In genomic region chr6:90393232-90393884, GRCh38 we compare ENCODE assay signal across 8 cellular contexts.
DNase-seq lines count a peak whose midpoint lies in the region; ATAC-seq, FAIRE-seq and TF ChIP-seq lines count a peak whose summit lies in the region.

No MANE protein-coding gene starts in this region.

- intact Hi-C loops in left colon (cut with DNase I, micrococcal nuclease) = loop anchor here (5.0 to 10.0 kb wide), 2 partner anchors 419 to 441 kb away; no protein-coding TSS in a partner anchor
- intact Hi-C loops in posterior vena cava (cut with DNase I) = no loop called here

- POLR2A ChIA-PET in WTC11 (lab: Charles Lee) = no interaction called here

- H3K27me3 Mint-ChIP-seq in WTC11 (ENCODE audit: low read depth) = peaks cover 2% of the 10 kb centered on the region; the same call in 1 of the 2 replicates

- H3K9me3 Mint-ChIP-seq in WTC11 = no peaks in the 10 kb centered on the region

- CTCF ChIA-PET in WTC11 (lab: Charles Lee) = interaction anchor here (0.6 to 2.7 kb wide), 35 partner anchors 9 to 456 kb away, joined by 3 to 30 read pairs (median 4); partner anchors contain the start of gene MAP3K7

- no peak overlapping the region for H3K27ac Mint-ChIP-seq in WTC11

- no peak overlapping the region for H3K4me3 ChIP-seq in bronchial epithelial cell (ENCODE audit: low read depth, low read length)

- peaks cover 26% of the 10 kb centered on the region for H3K4me1 Mint-ChIP-seq in WTC11

- DNase-seq in G401 (ENCODE audit: low spot score) = peak; percentile 79
- peak; percentile 29 for DNase-seq in NCI-H2171 (lab: John Stamatoyannopoulos, UW)
- DNase-seq in WTC11 (ENCODE audit: low spot score) = peak; percentile 69
- peak; percentile 64 for DNase-seq in bronchial epithelial cell (ENCODE audit: low read depth)
- peak in 1 of 2 donors; percentile 66 for DNase-seq in left colon
- peak in 2 of 3 experiments; percentile 53 to 59 for DNase-seq in stimulated activated CD4-positive, alpha-beta T cell treated with anti-CD3 and anti-CD28 coated beads, TNF-alpha, amount 100 ng/mL, for 4 hours (ENCODE audit: low read depth in 3 of 3)
- DNase-seq in posterior vena cava (ENCODE audit: low spot score) = no peak

- peak; percentile 62 for ATAC-seq in HG02623 (IDR thresholded peaks at IDR 0.05; ENCODE audit: unreplicated experiment)
- peak; percentile 92 for ATAC-seq in WTC11
- ATAC-seq in left colon = peak; percentile 58

- H3K36me3 ChIP-seq in bronchial epithelial cell (ENCODE audit: control insufficient read depth, insufficient read depth, low read length) = no peaks in the 10 kb centered on the region

- TF ChIP-seq CTCF in WTC11 (IDR thresholded peaks at IDR 0.05) = peak; percentile 56
- peak; percentile 82 for TF ChIP-seq CTCF in bronchial epithelial cell (IDR thresholded peaks at IDR 0.05; ENCODE audit: insufficient read depth, low read length, severe bottlenecking)

- no peaks in the 10 kb centered on the region for H3K36me3 Mint-ChIP-seq in WTC11

- no peak for FAIRE-seq in bronchial epithelial cell (lab: Jason Lieb, UNC)

- H3K4me3 Mint-ChIP-seq in WTC11 = no peak overlapping the region

- H3K27me3 ChIP-seq in bronchial epithelial cell (ENCODE audit: control insufficient read depth, insufficient read depth, low read length) = no peaks in the 10 kb centered on the region

- in situ Hi-C loops in G401 (cut with HindIII; ENCODE audit: low sequenced_read_pairs) = no loop called here

TF ChIP-seq in WTC11, 78 proteins besides CTCF, POLR2A, EP300 and RAD21:
- TF ChIP-seq ELF4 (CRISPR knock-in tag; IDR thresholded peaks at IDR 0.05; ENCODE audit: low read depth) (no peak), IRF2 (CRISPR knock-in tag; IDR thresholded peaks at IDR 0.05; ENCODE audit: borderline replicate concordance, low read depth) (no peak), ZMAT4 (CRISPR knock-in tag; IDR thresholded peaks at IDR 0.05) (no peak), ATF2 (CRISPR knock-in tag; IDR thresholded peaks at IDR 0.05; ENCODE audit: borderline replicate concordance, low read depth) (no peak), MLX (CRISPR knock-in tag; IDR thresholded peaks at IDR 0.05) (no peak), ZNF263 (CRISPR knock-in tag; IDR thresholded peaks at IDR 0.05; ENCODE audit: low read depth) (no peak), ZNF671 (CRISPR knock-in tag; IDR thresholded peaks at IDR 0.05) (no peak), SP1 (CRISPR knock-in tag; conservative IDR thresholded peaks at IDR 0.05) (no peak), ARID4B (CRISPR knock-in tag; IDR thresholded peaks at IDR 0.05; ENCODE audit: borderline replicate concordance) (no peak)

Comparison
In these comparisons a context has a peak if more than half of its experiments do, and no peak if none do; other contexts are left out.
1. intact Hi-C loops: an anchor here in left colon (5.0 to 10.0 kb wide); none called in posterior vena cava.